1 cellular context compared by ENCODE assay signal in the genomic region with DNA sequence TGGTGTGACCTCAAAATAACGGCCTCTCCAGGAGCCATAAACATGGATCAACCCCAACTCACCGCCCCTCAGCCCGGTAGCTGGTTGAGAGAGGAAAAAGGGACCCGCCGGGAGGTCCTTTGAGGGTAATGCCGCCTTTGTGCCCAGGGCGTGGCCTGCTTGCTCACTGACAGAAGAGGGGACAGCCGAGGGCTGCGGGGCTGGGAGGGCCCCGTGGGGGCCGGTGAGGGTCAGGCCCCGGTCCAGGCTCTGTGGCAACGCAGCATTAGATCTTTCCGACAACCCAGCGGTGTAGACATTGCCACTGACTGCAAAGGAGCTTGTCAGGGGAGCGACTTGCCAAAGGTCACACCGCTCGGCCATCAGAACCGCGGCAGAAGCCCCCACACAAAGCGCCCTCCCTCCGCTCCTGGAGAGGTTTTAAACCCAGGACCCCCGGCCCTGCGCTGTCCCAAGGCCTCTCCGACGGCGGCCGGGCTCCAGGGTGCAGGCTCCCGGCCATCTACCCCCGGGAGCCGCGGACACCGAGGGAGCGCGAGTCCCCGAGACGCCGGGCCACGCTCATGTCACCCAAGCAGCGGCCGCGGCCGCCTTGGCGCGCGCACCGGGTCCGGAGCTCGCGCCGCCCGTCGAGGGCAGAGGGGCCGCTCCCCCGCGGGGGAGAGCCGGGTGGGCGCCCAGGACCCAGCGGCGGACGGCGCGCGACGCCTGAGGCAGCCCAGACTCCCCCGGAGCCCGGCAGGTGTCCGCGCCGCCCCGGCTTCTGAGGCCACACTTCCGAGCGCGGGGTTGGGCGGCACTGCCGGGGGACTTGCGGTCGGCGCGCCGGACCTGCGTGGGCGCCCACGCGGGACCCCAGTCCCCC.
TF ChIP-seq lines count a peak whose summit lies in the region.

No MANE protein-coding gene starts in this region.

TF ChIP-seq in HepG2, 621 proteins besides CTCF, POLR2A, EP300 and RAD21 (continued from another document):
- TF ChIP-seq MAFF (IDR thresholded peaks at IDR 0.05; ENCODE audit: low read depth, low read length) (no peak), HNRNPK (IDR thresholded peaks at IDR 0.05; ENCODE audit: low read depth, low read length, poor library complexity, severe bottlenecking) (no peak), RBFOX2 (IDR thresholded peaks at IDR 0.05; ENCODE audit: low read depth, low read length) (peak; percentile 96), NKX3-1 (CRISPR knock-in tag; IDR thresholded peaks at IDR 0.05) (no peak), ZNF670 (CRISPR knock-in tag; IDR thresholded peaks at IDR 0.05; ENCODE audit: borderline replicate concordance) (no peak), IRF1 (CRISPR knock-in tag; IDR thresholded peaks at IDR 0.05; ENCODE audit: low read depth) (no peak), NAIF1 (CRISPR knock-in tag; IDR thresholded peaks at IDR 0.05; ENCODE audit: borderline replicate concordance) (no peak), CSRNP2 (CRISPR knock-in tag; conservative IDR thresholded peaks at IDR 0.05; ENCODE audit: low read depth) (no peak), NFE2 (CRISPR knock-in tag; IDR thresholded peaks at IDR 0.05) (no peak), SKIL (CRISPR knock-in tag; IDR thresholded peaks at IDR 0.05; ENCODE audit: borderline replicate concordance) (no peak), AKNA (CRISPR knock-in tag; IDR thresholded peaks at IDR 0.05; ENCODE audit: borderline replicate concordance) (no peak), ZNF343 (CRISPR knock-in tag; IDR thresholded peaks at IDR 0.05) (no peak), RAD51 (IDR thresholded peaks at IDR 0.05; ENCODE audit: borderline replicate concordance) (no peak), SAP130 (CRISPR knock-in tag; IDR thresholded peaks at IDR 0.05; ENCODE audit: low read depth) (peak; percentile 74), RBM22 (optimal IDR thresholded peaks at IDR 0.05; ENCODE audit: low read length) (no peak), PCBP1 (IDR thresholded peaks at IDR 0.05; ENCODE audit: borderline replicate concordance, low read depth, low read length) (no peak), MAFG (CRISPR knock-in tag; IDR thresholded peaks at IDR 0.05) (no peak), KLF9 (CRISPR knock-in tag; IDR thresholded peaks at IDR 0.05; ENCODE audit: low read depth) (no peak), ZNF335 (CRISPR knock-in tag; IDR thresholded peaks at IDR 0.05) (no peak), ZNF776 (CRISPR knock-in tag; IDR thresholded peaks at IDR 0.05) (peak; percentile 24; the same call in 1 of the 2 replicates), ZBTB2 (CRISPR knock-in tag; IDR thresholded peaks at IDR 0.05; ENCODE audit: low read depth) (no peak), PLRG1 (conservative IDR thresholded peaks at IDR 0.05) (no peak), KLF15 (CRISPR knock-in tag; IDR thresholded peaks at IDR 0.05; ENCODE audit: borderline replicate concordance) (no peak), SALL2 (CRISPR knock-in tag; IDR thresholded peaks at IDR 0.05) (peak; percentile 42; the same call in 1 of the 2 replicates), ZBTB44 (CRISPR knock-in tag; IDR thresholded peaks at IDR 0.05) (no peak), ZNF354B (CRISPR knock-in tag; IDR thresholded peaks at IDR 0.05) (no peak), KAT8 (CRISPR knock-in tag; IDR thresholded peaks at IDR 0.05) (no peak; the same call in 1 of the 2 replicates), E2F5 (CRISPR knock-in tag; conservative IDR thresholded peaks at IDR 0.05) (no peak), FOXK2 (IDR thresholded peaks at IDR 0.05) (no peak), ZNF33A (CRISPR knock-in tag; IDR thresholded peaks at IDR 0.05; ENCODE audit: borderline replicate concordance) (no peak), ZNF17 (CRISPR knock-in tag; IDR thresholded peaks at IDR 0.05) (no peak), ATF1 (CRISPR knock-in tag; IDR thresholded peaks at IDR 0.05) (no peak), ZC3H4 (CRISPR knock-in tag; IDR thresholded peaks at IDR 0.05; ENCODE audit: borderline replicate concordance) (0 out of 2 replicates have a peak, but pooled peaks have one; percentile 59), ZNF34 (CRISPR knock-in tag; IDR thresholded peaks at IDR 0.05; ENCODE audit: borderline replicate concordance) (no peak), U2AF1 (optimal IDR thresholded peaks at IDR 0.05; ENCODE audit: low read depth, low read length) (peak; percentile 60), SNRNP70 (IDR thresholded peaks at IDR 0.05; ENCODE audit: low read depth, low read length) (no peak), ZBTB7A (CRISPR knock-in tag; IDR thresholded peaks at IDR 0.05) (0 out of 2 replicates have a peak, but pooled peaks have one; percentile 40), ZMYM4 (CRISPR knock-in tag; IDR thresholded peaks at IDR 0.05) (no peak), HOXA9 (CRISPR knock-in tag; IDR thresholded peaks at IDR 0.05; ENCODE audit: borderline replicate concordance) (no peak), ZFP36L2 (CRISPR knock-in tag; IDR thresholded peaks at IDR 0.05) (no peak), TARDBP (CRISPR knock-in tag; IDR thresholded peaks at IDR 0.05) (0 out of 2 replicates have a peak, but pooled peaks have one; percentile 29), DPF2 (CRISPR knock-in tag; IDR thresholded peaks at IDR 0.05; ENCODE audit: borderline replicate concordance, low read depth) (no peak; the same call in 1 of the 2 replicates), MED13 (CRISPR knock-in tag; IDR thresholded peaks at IDR 0.05) (0 out of 2 replicates have a peak, but pooled peaks have one; percentile 49), TRIM24 (CRISPR knock-in tag; IDR thresholded peaks at IDR 0.05) (no peak), ZNF839 (CRISPR knock-in tag; IDR thresholded peaks at IDR 0.05; ENCODE audit: borderline replicate concordance) (no peak), CHD2 (IDR thresholded peaks at IDR 0.05; ENCODE audit: low read depth, low read length) (no peak), RBAK (CRISPR knock-in tag; IDR thresholded peaks at IDR 0.05) (no peak), FOXM1 (CRISPR knock-in tag; IDR thresholded peaks at IDR 0.05) (no peak), ZNF44 (CRISPR knock-in tag; IDR thresholded peaks at IDR 0.05) (0 out of 2 replicates have a peak, but pooled peaks have one; percentile 56), ZNF30 (CRISPR knock-in tag; IDR thresholded peaks at IDR 0.05) (no peak)
- TF ChIP-seq, protein P1, sequence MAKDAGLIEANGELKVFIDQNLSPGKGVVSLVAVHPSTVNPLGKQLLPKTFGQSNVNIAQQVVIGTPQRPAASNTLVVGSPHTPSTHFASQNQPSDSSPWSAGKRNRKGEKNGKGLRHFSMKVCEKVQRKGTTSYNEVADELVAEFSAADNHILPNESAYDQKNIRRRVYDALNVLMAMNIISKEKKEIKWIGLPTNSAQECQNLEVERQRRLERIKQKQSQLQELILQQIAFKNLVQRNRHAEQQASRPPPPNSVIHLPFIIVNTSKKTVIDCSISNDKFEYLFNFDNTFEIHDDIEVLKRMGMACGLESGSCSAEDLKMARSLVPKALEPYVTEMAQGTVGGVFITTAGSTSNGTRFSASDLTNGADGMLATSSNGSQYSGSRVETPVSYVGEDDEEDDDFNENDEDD (CRISPR knock-in tag; IDR thresholded peaks at IDR 0.05; ENCODE audit: borderline replicate concordance): peak; percentile 13; the same call in 1 of the 2 replicates
- TF ChIP-seq, protein P2, sequence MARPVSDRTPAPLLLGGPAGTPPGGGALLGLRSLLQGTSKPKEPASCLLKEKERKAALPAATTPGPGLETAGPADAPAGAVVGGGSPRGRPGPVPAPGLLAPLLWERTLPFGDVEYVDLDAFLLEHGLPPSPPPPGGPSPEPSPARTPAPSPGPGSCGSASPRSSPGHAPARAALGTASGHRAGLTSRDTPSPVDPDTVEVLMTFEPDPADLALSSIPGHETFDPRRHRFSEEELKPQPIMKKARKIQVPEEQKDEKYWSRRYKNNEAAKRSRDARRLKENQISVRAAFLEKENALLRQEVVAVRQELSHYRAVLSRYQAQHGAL (CRISPR knock-in tag; IDR thresholded peaks at IDR 0.05; ENCODE audit: not compliant biosample characterization): peak; percentile 30
